25 cellular contexts compared by ENCODE assay signal in genomic region chr1:176789571-176790090, GRCh38.
DNase-seq lines count a peak whose midpoint lies in the region; ATAC-seq, FAIRE-seq and TF ChIP-seq lines count a peak whose summit lies in the region.
"Had no signal": no experiment of that assay in that cellular context is flagged by ENCODE, and none has a peak within 500 bp of the region (broad histone marks: within the 10 kb centered on the region; RNA-seq: fewer than 3 reads in every experiment).

No MANE protein-coding gene starts in this region.

- DNase-seq in DMS 273 treated with DMSO at 0.1 percent for 48 hours (lab: John Stamatoyannopoulos, UW) (peak; percentile 55), NCI-H524 (lab: John Stamatoyannopoulos, UW) (peak; percentile 25 to 86), bronchial epithelial cell (ENCODE audit: low read depth) (peak; percentile 3), myocyte (ENCODE audit: low read depth) (peak; percentile 1), NCI-H2107 treated with DMSO at 0.1 percent for 48 hours (lab: John Stamatoyannopoulos, UW; ENCODE audit: unreplicated experiment) (no peak), putamen (ENCODE audit: low spot score) (no peak)
- DNase-seq: activated naive CD4-positive, alpha-beta T cell treated with Interleukin-2 at 50 U/mL for 16 hours; activated T-cell treated with anti-CD3 and anti-CD28 coated beads for 4 hours; COR-L47; glutamatergic neuron; naive B cell; NCI-H1417; ovary; RPMI8226; stimulated activated CD4-positive, alpha-beta T cell treated with anti-CD3 and anti-CD28 coated beads, Interleukin-4, amount 100 ng/mL, for 24 hours had no signal

- no peak for TF ChIP-seq POLR2A in GM18505 (IDR thresholded peaks at IDR 0.05; ENCODE audit: borderline replicate concordance, extremely low read depth, insufficient read depth, insufficient read length)

- FAIRE-seq in bronchial epithelial cell (lab: Jason Lieb, UNC) = no peak
- FAIRE-seq: G401.6, GM12891, HTR-8/SVneo, TTC549 had no signal

- TF ChIP-seq CTCF in bronchial epithelial cell (IDR thresholded peaks at IDR 0.05; ENCODE audit: insufficient read depth, low read length, severe bottlenecking) = no peak

- H3K27me3 ChIP-seq in bronchial epithelial cell (ENCODE audit: control insufficient read depth, insufficient read depth, low read length) = no peaks in the 10 kb centered on the region
- H3K27me3 ChIP-seq: ascending aorta, ovary, vagina had no signal

- H3K36me3 ChIP-seq in bronchial epithelial cell (ENCODE audit: control insufficient read depth, insufficient read depth, low read length) = no peaks in the 10 kb centered on the region
- H3K36me3 ChIP-seq: ascending aorta, ovary, vagina had no signal

- H3K4me3 ChIP-seq in bronchial epithelial cell (ENCODE audit: low read depth, low read length) = no peak overlapping the region
- H3K4me3 ChIP-seq: ascending aorta, lung, ovary, skin epidermis, vagina had no signal

- no peak for ATAC-seq in GM18505 (IDR thresholded peaks at IDR 0.05; ENCODE audit: unreplicated experiment)
- ATAC-seq: esophagus mucosa had no signal

Comparison
In these comparisons a context has a peak if more than half of its experiments do, and no peak if none do; other contexts are left out.
1. DNase-seq: peak in DMS 273 treated with DMSO at 0.1 percent for 48 hours (single experiment), NCI-H524 (2 of 2), bronchial epithelial cell (single experiment) and myocyte (single experiment); none in NCI-H2107 treated with DMSO at 0.1 percent for 48 hours (single experiment) and putamen (single experiment).